In genomic region chr10:394439-395101, GRCh38 we compare ENCODE assay signal across 8 cellular contexts.
DNase-seq lines count a peak whose midpoint lies in the region; ATAC-seq and TF ChIP-seq lines count a peak whose summit lies in the region.
"Not testable (repeated sequence)": the region's sequence is repeated elsewhere in the genome, so short reads cannot be mapped to it uniquely, and the experiment has no call there.

No MANE protein-coding gene starts in this region.

- not testable (repeated sequence) for H3K4me1 Mint-ChIP-seq in activated naive CD8-positive, alpha-beta T cell treated with anti-CD3 and anti-CD28 coated beads, Interleukin-2, amount 50 U/mL, for 24 hours
- peaks cover 14 to 16% of the 10 kb centered on the region in 2 donors for H3K4me1 Mint-ChIP-seq in effector memory CD8-positive, alpha-beta T cell (ENCODE audit: low read depth in 2 of 2)

- H3K27me3 ChIP-seq in left ventricle myocardium inferior (ENCODE audit: low read depth); rectal smooth muscle tissue (ENCODE audit: control insufficient read depth, insufficient read depth, low read length); thoracic aorta (replicated peaks; ENCODE audit: insufficient read depth): not testable (repeated sequence)

- H3K27me3 Mint-ChIP-seq in activated naive CD8-positive, alpha-beta T cell treated with anti-CD3 and anti-CD28 coated beads, Interleukin-2, amount 50 U/mL, for 24 hours; effector memory CD8-positive, alpha-beta T cell: not testable (repeated sequence)

- peaks cover 17% of the 10 kb centered on the region for H3K36me3 ChIP-seq in left ventricle myocardium inferior
- H3K36me3 ChIP-seq in rectal smooth muscle tissue (ENCODE audit: control insufficient read depth, insufficient read depth, low read length); thoracic aorta: not testable (repeated sequence)

- H3K9me3 ChIP-seq in left ventricle myocardium inferior (replicated peaks); thoracic aorta: not testable (repeated sequence)

- H3K36me3 Mint-ChIP-seq in activated naive CD8-positive, alpha-beta T cell treated with anti-CD3 and anti-CD28 coated beads, Interleukin-2, amount 50 U/mL, for 24 hours (ENCODE audit: low read depth); effector memory CD8-positive, alpha-beta T cell (ENCODE audit: insufficient read depth): not testable (repeated sequence)

- not testable (repeated sequence) for H3K4me3 Mint-ChIP-seq in activated naive CD8-positive, alpha-beta T cell treated with anti-CD3 and anti-CD28 coated beads, Interleukin-2, amount 50 U/mL, for 24 hours
- peak overlapping the region; percentile 45 to 46 for H3K4me3 Mint-ChIP-seq in effector memory CD8-positive, alpha-beta T cell

- DNase-seq in CD1c-positive myeloid dendritic cell (ENCODE audit: extremely low spot score) (peak; percentile 53), Kasumi-1 (lab: John Stamatoyannopoulos, UW) (peak; percentile 66 to 76), middle frontal gyrus (ENCODE audit: extremely low spot score, low spot score) (peak; percentile 65)
- not testable (repeated sequence) for DNase-seq in activated naive CD8-positive, alpha-beta T cell treated with anti-CD3 and anti-CD28 coated beads, Interleukin-2, amount 50 U/mL, for 24 hours; left ventricle myocardium inferior; thoracic aorta (ENCODE audit: low spot score)
- peak in 2 of 3 experiments; percentile 7 to 15 for DNase-seq in effector memory CD8-positive, alpha-beta T cell

- H3K4me1 ChIP-seq in left ventricle myocardium inferior: peaks cover 50% of the 10 kb centered on the region
- H3K4me1 ChIP-seq in rectal smooth muscle tissue (ENCODE audit: control insufficient read depth, insufficient read depth, low read length): not testable (repeated sequence)
- H3K4me1 ChIP-seq in thoracic aorta (ENCODE audit: control insufficient read depth in 1 of 2, low read depth in 2 of 2): peaks cover 7 to 49% of the 10 kb centered on the region in 2 donors

- peak overlapping the region; percentile 70 for H3K27ac ChIP-seq in left ventricle myocardium inferior (replicated peaks)
- H3K27ac ChIP-seq in rectal smooth muscle tissue (ENCODE audit: low read depth, low read length): peak overlapping the region; percentile 52
- H3K27ac ChIP-seq in thoracic aorta: peak overlapping the region; percentile 30 to 44

- not testable (repeated sequence) for ATAC-seq in activated naive CD8-positive, alpha-beta T cell treated with anti-CD3 and anti-CD28 coated beads, Interleukin-2, amount 50 U/mL, for 24 hours; thoracic aorta (ENCODE audit: insufficient number of reproducible peaks, low FRiP score, low read depth)
- peak; percentile 77 for ATAC-seq in effector memory CD8-positive, alpha-beta T cell (replicated peaks)

- peak overlapping the region; percentile 35 for H3K27ac Mint-ChIP-seq in activated naive CD8-positive, alpha-beta T cell treated with anti-CD3 and anti-CD28 coated beads, Interleukin-2, amount 50 U/mL, for 24 hours
- peak overlapping the region; percentile 88 to 89 for H3K27ac Mint-ChIP-seq in effector memory CD8-positive, alpha-beta T cell

- not testable (repeated sequence) for TF ChIP-seq CTCF in left ventricle myocardium inferior (IDR thresholded peaks at IDR 0.05; ENCODE audit: borderline replicate concordance); thoracic aorta (IDR thresholded peaks at IDR 0.05)

- H3K9ac ChIP-seq in rectal smooth muscle tissue (ENCODE audit: low read length): not testable (repeated sequence)

- not testable (repeated sequence) for H3K4me3 ChIP-seq in left ventricle myocardium inferior; rectal smooth muscle tissue (ENCODE audit: low read length); thoracic aorta

- H3K9me3 Mint-ChIP-seq in activated naive CD8-positive, alpha-beta T cell treated with anti-CD3 and anti-CD28 coated beads, Interleukin-2, amount 50 U/mL, for 24 hours; effector memory CD8-positive, alpha-beta T cell: not testable (repeated sequence)

- intact Hi-C loops in left ventricle myocardium inferior (cut with micrococcal nuclease): not testable (repeated sequence)
